Comparison of ENCODE assay signal across 8 cellular contexts in the genomic region with DNA sequence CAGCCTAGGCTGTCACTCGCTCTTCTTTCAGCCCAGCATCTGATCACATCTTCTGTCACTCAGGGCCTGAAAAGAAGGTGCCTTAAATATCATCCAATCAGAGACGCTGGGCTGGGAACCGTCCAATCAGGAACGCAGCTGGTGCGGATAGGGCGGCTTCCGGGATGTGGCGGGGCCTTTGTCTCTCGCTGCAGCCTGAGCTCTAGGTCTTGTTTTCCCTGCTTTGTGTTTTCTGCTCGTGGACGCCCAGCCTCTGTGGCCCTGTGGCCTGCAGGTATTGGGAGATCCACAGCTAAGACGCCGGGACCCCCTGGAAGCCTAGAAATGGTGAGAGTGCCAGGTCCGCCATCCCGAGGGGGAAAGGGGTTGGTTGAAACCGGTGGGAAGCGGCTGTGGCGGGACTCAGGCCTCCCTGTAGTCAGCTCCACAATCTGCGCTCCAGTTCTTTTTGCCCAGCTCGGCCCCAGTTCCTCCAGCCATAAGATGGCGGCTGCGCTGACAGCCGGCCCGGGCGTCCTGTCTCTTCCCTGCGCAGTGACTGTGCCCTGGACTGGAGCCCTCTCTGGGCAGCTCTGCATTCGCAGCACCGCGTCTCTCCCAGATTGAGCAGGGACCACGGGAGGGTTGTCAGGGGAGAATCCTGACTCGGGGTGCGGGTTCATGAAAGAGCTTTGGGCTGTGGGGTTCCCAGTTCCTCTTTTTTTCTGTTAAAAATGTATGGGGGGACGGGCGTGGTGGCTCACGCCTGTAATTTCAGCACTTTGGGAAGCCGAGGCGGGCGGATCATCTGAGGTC. TPM values are rescaled to one million over a fixed set of nuclear protein-coding genes. Genes with fewer than 3 reads are reported as not detected.
DNase-seq lines count a peak whose midpoint lies in the region; ATAC-seq, FAIRE-seq and TF ChIP-seq lines count a peak whose summit lies in the region.

A gene (plus strand): TSS at position 175 of the 795 bp plus-strand sequence. CDS start 150 bp downstream, at position 325.

- H4K8ac ChIP-seq in H9 (replicated peaks; ENCODE audit: insufficient read length, low read depth, low read length): peak within 1 kb of the TSS; percentile 61

- H3K79me1 ChIP-seq in H9 (ENCODE audit: insufficient read depth, low read depth, low read length, poor library complexity, severe bottlenecking): peaks cover 8% of the 10 kb centered on the region

- H3K27ac Mint-ChIP-seq in H9: peak within 1 kb of the TSS; percentile 99 to 100 (median 100)
- H3K27ac Mint-ChIP-seq in T-helper 1 cell treated with Interleukin-12 subunit alpha and Interleukin-12 subunit beta and Interleukin-4 antibody, amounts not matched to agents 30 μg/mL and 1 μg/mL, for 36 hours: peak within 1 kb of the TSS; percentile 96

- H3K27me3 ChIP-seq in H9 (ENCODE audit: insufficient read depth, low read length) (no peaks in the 10 kb centered on the region), prostate gland (replicated peaks; ENCODE audit: insufficient read depth) (no peaks in the 10 kb centered on the region)

- H4K5ac ChIP-seq in H9 (ENCODE audit: insufficient read length, low read depth, low read length): peak within 1 kb of the TSS; percentile 91

- no CpG with 5 or more reads among the region's 38 CpGs for WGBS in H9 (ENCODE audit: extremely low coverage, insufficient read length, low lambda C conversion rate)
- WGBS in prostate gland: 0% methylated on average over 38 of the region's 38 CpGs
- WGBS in urinary bladder: under 1% methylated on average over 38 of the region's 38 CpGs

- peak within 1 kb of the TSS; percentile 99 for H3K14ac ChIP-seq in H9 (ENCODE audit: insufficient read depth, low read length)

- H3K27ac ChIP-seq in H9 (ENCODE audit: insufficient read length, low read depth, low read length): peak within 1 kb of the TSS; percentile 90
- peak within 1 kb of the TSS; percentile 88 to 91 for H3K27ac ChIP-seq in prostate gland
- peak within 1 kb of the TSS; percentile 84 for H3K27ac ChIP-seq in urinary bladder (ENCODE audit: low read depth)

- H3K27me3 Mint-ChIP-seq in H9 (ENCODE audit: low read depth): no peaks in the 10 kb centered on the region; the same call in 1 of the 2 replicates
- H3K27me3 Mint-ChIP-seq in T-helper 1 cell treated with Interleukin-12 subunit alpha and Interleukin-12 subunit beta and Interleukin-4 antibody, amounts not matched to agents 30 μg/mL and 1 μg/mL, for 36 hours (ENCODE audit: low read depth): no peaks in the 10 kb centered on the region

- peak within 1 kb of the TSS; percentile 98 for H3K9ac ChIP-seq in H9 (ENCODE audit: extremely low read depth, insufficient read length, low read length)

- H3K4me3 Mint-ChIP-seq in H9: peak within 1 kb of the TSS; percentile 98
- H3K4me3 Mint-ChIP-seq in T-helper 1 cell treated with Interleukin-12 subunit alpha and Interleukin-12 subunit beta and Interleukin-4 antibody, amounts not matched to agents 30 μg/mL and 1 μg/mL, for 36 hours: peak within 1 kb of the TSS; percentile 94

- H3K23me2 ChIP-seq in H9 (ENCODE audit: insufficient read length, low read depth, low read length, poor library complexity, severe bottlenecking): no peaks in the 10 kb centered on the region

- H3K4me3 ChIP-seq in prostate gland: peak within 1 kb of the TSS; percentile 54 to 63
- H3K4me3 ChIP-seq in urinary bladder (ENCODE audit: low read depth, low read length): peak within 1 kb of the TSS; percentile 56

- H2BK5ac ChIP-seq in H9 (ENCODE audit: insufficient read length, low read length): peak within 1 kb of the TSS; percentile 96

- H4K91ac ChIP-seq in H9 (ENCODE audit: insufficient read length, low read depth, low read length): no peak within 1 kb of the TSS

- ATAC-seq in left ventricle myocardium superior: peak; percentile 100

- peak within 1 kb of the TSS; percentile 50 for H3K4me2 ChIP-seq in H9 (ENCODE audit: insufficient read depth, insufficient read length, low read length)

- H2BK15ac ChIP-seq in H9 (ENCODE audit: low read depth, low read length): no peak within 1 kb of the TSS

- H3K79me2 ChIP-seq in H9 (ENCODE audit: insufficient read depth, low read length): peaks cover 3% of the 10 kb centered on the region; the same call in 1 of the 2 replicates

- no peak within 1 kb of the TSS for H3K56ac ChIP-seq in H9 (ENCODE audit: insufficient read length, low read depth, low read length)

- H3K36me3 Mint-ChIP-seq in H9 (ENCODE audit: insufficient read depth in 1 of 3, low read depth in 3 of 3): peaks cover 12 to 32% (median 25%) of the 10 kb centered on the region in 3 experiments
- H3K36me3 Mint-ChIP-seq in T-helper 1 cell treated with Interleukin-12 subunit alpha and Interleukin-12 subunit beta and Interleukin-4 antibody, amounts not matched to agents 30 μg/mL and 1 μg/mL, for 36 hours (ENCODE audit: low read depth): peaks cover 22% of the 10 kb centered on the region

- H3K36me3 ChIP-seq in prostate gland (no peaks in the 10 kb centered on the region), urinary bladder (ENCODE audit: insufficient read depth) (no peaks in the 10 kb centered on the region)

- H4K20me1 ChIP-seq in H9 (ENCODE audit: control insufficient read depth, insufficient read depth, insufficient read length): no peaks in the 10 kb centered on the region

- TF ChIP-seq POLR2A in prostate gland (IDR thresholded peaks at IDR 0.05): peak; percentile 46

- no peaks in the 10 kb centered on the region for H3K9me3 ChIP-seq in H9 (ENCODE audit: control insufficient read depth, low read depth, low read length)
- H3K9me3 ChIP-seq in prostate gland: no peaks in the 10 kb centered on the region

- peaks cover 9 to 12% of the 10 kb centered on the region in 2 experiments; a peak in 3 of 5 replicates for H3K9me3 Mint-ChIP-seq in H9
- peaks cover 35% of the 10 kb centered on the region for H3K9me3 Mint-ChIP-seq in T-helper 1 cell treated with Interleukin-12 subunit alpha and Interleukin-12 subunit beta and Interleukin-4 antibody, amounts not matched to agents 30 μg/mL and 1 μg/mL, for 36 hours

- H2AFZ ChIP-seq in H9 (ENCODE audit: low read length): no peak within 1 kb of the TSS

- H2BK12ac ChIP-seq in H9 (ENCODE audit: insufficient read length, low read depth, low read length): no peak within 1 kb of the TSS

- peak within 1 kb of the TSS; percentile 98 for H3K18ac ChIP-seq in H9 (ENCODE audit: insufficient read length, low read depth, low read length)

- H3K4me1 Mint-ChIP-seq in H9: peaks cover 14 to 16% of the 10 kb centered on the region in 2 experiments
- peaks cover 8% of the 10 kb centered on the region for H3K4me1 Mint-ChIP-seq in T-helper 1 cell treated with Interleukin-12 subunit alpha and Interleukin-12 subunit beta and Interleukin-4 antibody, amounts not matched to agents 30 μg/mL and 1 μg/mL, for 36 hours (ENCODE audit: low read depth)

- intact Hi-C loops in left ventricle myocardium superior (cut with micrococcal nuclease): no loop called here
- intact Hi-C loops in prostate gland (cut with DNase I): loop anchor here (10.0 kb wide), 1 partner anchor 102 kb away; a partner anchor contains a TSS

- H2BK20ac ChIP-seq in H9 (ENCODE audit: low read depth, low read length, poor library complexity, severe bottlenecking): no peak within 1 kb of the TSS

- H2AK5ac ChIP-seq in H9 (ENCODE audit: insufficient read length, low read length): no peak within 1 kb of the TSS

- no peak within 1 kb of the TSS for H3K23ac ChIP-seq in H9 (ENCODE audit: insufficient read length, low read depth, low read length)

- TF ChIP-seq CTCF in H9 (conservative IDR thresholded peaks at IDR 0.05): no peak
- no peak for TF ChIP-seq CTCF in prostate gland (IDR thresholded peaks at IDR 0.05)

- no peak within 1 kb of the TSS for H2BK120ac ChIP-seq in H9 (ENCODE audit: low read depth, low read length, poor library complexity, severe bottlenecking)

- no peak within 1 kb of the TSS for H3T11ph ChIP-seq in H9 (ENCODE audit: low read length)

- H3K4me1 ChIP-seq in H9 (ENCODE audit: insufficient read depth, low read length) (no peaks in the 10 kb centered on the region), prostate gland (replicated peaks) (no peaks in the 10 kb centered on the region), urinary bladder (ENCODE audit: insufficient read depth) (no peaks in the 10 kb centered on the region)

- FAIRE-seq in G401.6 (lab: Jason Lieb, UNC): peak; percentile 95

- DNase-seq in H9 (peak; percentile 95), NCI-H1092 (lab: John Stamatoyannopoulos, UW) (peak; percentile 82), amygdala (lab: John Stamatoyannopoulos, UW) (peak; percentile 39 to 98 (median 84)), left ventricle myocardium superior (peak; percentile 92), prostate gland (ENCODE audit: low spot score) (peak; percentile 93)

- 0 out of 2 replicates have a peak within 1 kb of the TSS, but pooled peaks have one; percentile 3 for H3K4ac ChIP-seq in H9 (ENCODE audit: low read depth, low read length)

RNA-seq across cellular contexts. Expression of the gene that starts here (rescaled TPM):
- total RNA-seq in H9 (2021) (24.5 and 26.8 TPM in 2 replicates), left ventricle myocardium superior (2.1 TPM), prostate gland (10 to 100 TPM; 10.9 to 23.5 TPM), urinary bladder (26.4 TPM)
- 4.7 TPM for polyA plus RNA-seq in urinary bladder

Comparison
In these comparisons a context has a peak if more than half of its experiments do, and no peak if none do; other contexts are left out.
1. Peak in every context shown above with its lines: DNase-seq, ATAC-seq, H3K4me3 ChIP-seq and H3K27ac ChIP-seq.